8 cellular contexts compared by ENCODE assay signal in genomic region chr1:32073387-32074229, GRCh38. TPM values are rescaled to one million over a fixed set of nuclear protein-coding genes. Genes with fewer than 3 reads are reported as not detected.
A peak's percentile ranks its signal among the peaks of the same experiment; 100 is the strongest.
DNase-seq lines count a peak whose midpoint lies in the region; ATAC-seq lines count a peak whose summit lies in the region.

No MANE protein-coding gene starts in this region.

- H3K4me1 Mint-ChIP-seq in naive thymus-derived CD4-positive, alpha-beta T cell: peaks cover 21 to 56% (median 47%) of the 10 kb centered on the region in 7 donors

- H3K4me2 ChIP-seq in Karpas-422 (ENCODE audit: low read depth, low read length, poor library complexity, severe bottlenecking): peak overlapping the region; percentile 79

- no peaks in the 10 kb centered on the region for H3K27me3 Mint-ChIP-seq in naive thymus-derived CD4-positive, alpha-beta T cell

- H3K9me3 ChIP-seq in Karpas-422 (ENCODE audit: low read length) (no peaks in the 10 kb centered on the region), duodenal mucosa (ENCODE audit: control insufficient read depth in 1 of 2, low read length in 2 of 2) (no peaks in the 10 kb centered on the region)
- H3K9me3 ChIP-seq in naive thymus-derived CD4-positive, alpha-beta T cell (ENCODE audit: control insufficient read depth in 2 of 3, low read length in 3 of 3): no peaks in the 10 kb centered on the region

- H3K9me2 ChIP-seq in Karpas-422 (replicated peaks; ENCODE audit: insufficient read depth, low read length): no peaks in the 10 kb centered on the region

- H3K79me2 ChIP-seq in Karpas-422 (ENCODE audit: low read length): peaks cover 22% of the 10 kb centered on the region

- peak; percentile 24 for ATAC-seq in GM18517 (IDR thresholded peaks at IDR 0.05; ENCODE audit: unreplicated experiment)
- no peak for ATAC-seq in naive thymus-derived CD4-positive, alpha-beta T cell
- ATAC-seq in HG03432 (IDR thresholded peaks at IDR 0.05; ENCODE audit: unreplicated experiment): no peak
- ATAC-seq in HG03571 (IDR thresholded peaks at IDR 0.05; ENCODE audit: unreplicated experiment): no peak
- no peak for ATAC-seq in HG03521 (IDR thresholded peaks at IDR 0.05; ENCODE audit: unreplicated experiment)

- H3K4me3 Mint-ChIP-seq in naive thymus-derived CD4-positive, alpha-beta T cell: peak overlapping the region; percentile 83 to 94 (median 91)

- peaks cover 22% of the 10 kb centered on the region; the same call in 1 of the 2 replicates for H3K36me3 ChIP-seq in Karpas-422 (ENCODE audit: insufficient read depth, low read length)
- peaks cover 10 to 31% of the 10 kb centered on the region in 2 donors for H3K36me3 ChIP-seq in duodenal mucosa (ENCODE audit: control insufficient read depth in 1 of 2, insufficient read depth in 2 of 2, low read length in 2 of 2)
- peaks cover 0 to 30% (median 6%) of the 10 kb centered on the region in 3 experiments for H3K36me3 ChIP-seq in naive thymus-derived CD4-positive, alpha-beta T cell (ENCODE audit: control insufficient read depth in 2 of 3, insufficient read depth in 3 of 3, low read length in 3 of 3)

- CTCF ChIA-PET in naive thymus-derived CD4-positive, alpha-beta T cell (lab: Charles Lee): interaction anchor here (0.6 to 4.5 kb wide), 6 partner anchors 11 to 285 kb away, joined by 3 to 16 read pairs (median 4); partner anchors contain the start of gene KPNA6

- H3K4me3 ChIP-seq in Karpas-422 (ENCODE audit: low read length): peak overlapping the region; percentile 78
- peak overlapping the region; percentile 69 to 86 for H3K4me3 ChIP-seq in duodenal mucosa (ENCODE audit: low read depth in 1 of 2, low read length in 2 of 2)
- H3K4me3 ChIP-seq in naive thymus-derived CD4-positive, alpha-beta T cell (ENCODE audit: low read length): peak overlapping the region; percentile 98

- H3K9me3 Mint-ChIP-seq in naive thymus-derived CD4-positive, alpha-beta T cell: peaks cover 0 to 3% (median 0%) of the 10 kb centered on the region in 11 donors

- H3K27ac ChIP-seq in Karpas-422 (ENCODE audit: low read length) (peak overlapping the region; percentile 78; the same call in 1 of the 2 replicates), duodenal mucosa (ENCODE audit: low read depth, low read length) (peak overlapping the region; percentile 59)
- peak overlapping the region; percentile 82 for H3K27ac ChIP-seq in naive thymus-derived CD4-positive, alpha-beta T cell (ENCODE audit: low read depth, low read length)

- intact Hi-C loops in naive thymus-derived CD4-positive, alpha-beta T cell (cut with micrococcal nuclease): loop anchor here (1.0 to 5.0 kb wide), 10 partner anchors 105 to 1356 kb away; partner anchors contain the start of genes PEF1 (in 2 of the 2), BSDC1 (in 1 of the 2), MARCKSL1 (in 1 of the 2) and TXLNA (in 1 of the 2)

- H3K9ac ChIP-seq in Karpas-422 (ENCODE audit: low read length) (peak overlapping the region; percentile 85), duodenal mucosa (ENCODE audit: low read depth in 1 of 2, low read length in 2 of 2) (peak overlapping the region; percentile 51 to 89)

- H3K4me1 ChIP-seq in Karpas-422 (ENCODE audit: low read length): peaks cover 20% of the 10 kb centered on the region
- peaks cover 11 to 15% of the 10 kb centered on the region in 2 donors for H3K4me1 ChIP-seq in duodenal mucosa (ENCODE audit: control insufficient read depth in 1 of 2, insufficient read depth in 2 of 2, low read length in 2 of 2)
- H3K4me1 ChIP-seq in naive thymus-derived CD4-positive, alpha-beta T cell (ENCODE audit: control insufficient read depth in 2 of 2, insufficient read depth in 2 of 2, low read length in 2 of 2): peaks cover 5 to 16% of the 10 kb centered on the region in 2 donors

- 0 out of 2 replicates have a peak, but pooled peaks cover 4% of the 10 kb centered on the region for H4K20me1 ChIP-seq in Karpas-422 (ENCODE audit: insufficient read depth, low read depth, low read length)

- DNase-seq in Karpas-422 (no peak), midbrain (lab: John Stamatoyannopoulos, UW) (no peak)
- DNase-seq in naive thymus-derived CD4-positive, alpha-beta T cell: no peak

- no peak overlapping the region for H2AFZ ChIP-seq in Karpas-422 (ENCODE audit: low read length)

- H3K27ac Mint-ChIP-seq in naive thymus-derived CD4-positive, alpha-beta T cell: peak overlapping the region; percentile 84 to 95 (median 92)

- peaks cover 8 to 15% (median 8%) of the 10 kb centered on the region in 5 donors for H3K36me3 Mint-ChIP-seq in naive thymus-derived CD4-positive, alpha-beta T cell

- no peaks in the 10 kb centered on the region for H3K27me3 ChIP-seq in Karpas-422 (ENCODE audit: low read length)
- H3K27me3 ChIP-seq in duodenal mucosa (ENCODE audit: control insufficient read depth in 1 of 2, insufficient read depth in 2 of 2, low read length in 2 of 2): no peaks in the 10 kb centered on the region
- H3K27me3 ChIP-seq in naive thymus-derived CD4-positive, alpha-beta T cell (ENCODE audit: control insufficient read depth in 2 of 2, insufficient read depth in 2 of 2, low read length in 2 of 2): no peaks in the 10 kb centered on the region

- POLR2A ChIA-PET in naive thymus-derived CD4-positive, alpha-beta T cell (lab: Charles Lee): interaction anchor here (0.5 to 4.3 kb wide), 20 partner anchors 8 to 577 kb away, joined by 3 to 43 read pairs (median 4); partner anchors contain the start of genes BSDC1, CCDC28B, KHDRBS1 and KPNA6

RNA-seq across cellular contexts. Expression of gene TMEM39B, which starts 0.9 kb away (rescaled TPM):
- total RNA-seq in Karpas-422 (2014; rRNA removed; shearing (Covaris generic); ENCODE audit: low replicate concordance): 10.3 and 11.5 TPM in 2 replicates
- 10 to 100 TPM; 11.4 to 35.9 (median 26.4) TPM for total RNA-seq in naive thymus-derived CD4-positive, alpha-beta T cell
- 1 to 10 TPM; 2.7 to 4.9 TPM for polyA plus RNA-seq in naive thymus-derived CD4-positive, alpha-beta T cell

RNA-seq across cellular contexts. Expression of gene KPNA6, which starts 34.2 kb away (rescaled TPM):
- total RNA-seq in Karpas-422 (2014; rRNA removed; shearing (Covaris generic); ENCODE audit: low replicate concordance): 19.7 and 26.0 TPM in 2 replicates
- total RNA-seq in naive thymus-derived CD4-positive, alpha-beta T cell: 10 to 100 TPM; 47.4 to 63.7 (median 51.6) TPM
- 10 to 100 TPM; 19.5 to 26.8 TPM for polyA plus RNA-seq in naive thymus-derived CD4-positive, alpha-beta T cell

RNA-seq across cellular contexts. Expression of gene KHDRBS1, which starts 59.9 kb away (rescaled TPM):
- 70.9 and 77.5 TPM in 2 replicates for total RNA-seq in Karpas-422 (2014; rRNA removed; shearing (Covaris generic); ENCODE audit: low replicate concordance)
- total RNA-seq in naive thymus-derived CD4-positive, alpha-beta T cell: 100 to 1,000 TPM in 3 of 5 experiments, 10 to 100 TPM in 2; 89.2 to 162 (median 125) TPM
- polyA plus RNA-seq in naive thymus-derived CD4-positive, alpha-beta T cell: 100 to 1,000 TPM; 108 to 116 TPM
